In genomic region chr9:127139071-127139731, GRCh38 we compare ENCODE assay signal across 13 cellular contexts. TPM values are rescaled to one million over a fixed set of nuclear protein-coding genes. Genes with fewer than 3 reads are reported as not detected.
"Had no signal": no experiment of that assay in that cellular context is flagged by ENCODE, and none has a peak within 500 bp of the region (broad histone marks: within the 10 kb centered on the region; RNA-seq: fewer than 3 reads in every experiment).

No MANE protein-coding gene starts in this region.

- H3K27ac Mint-ChIP-seq: activated naive CD4-positive, alpha-beta T cell treated with anti-CD3 and anti-CD28 coated beads for 36 hours; activated T-helper 1 cell treated with anti-CD3 and anti-CD28 coated beads, Interleukin-12 subunit alpha, Interleukin-12 subunit beta, Interleukin-2, Interleukin-4 antibody, amounts not matched to agents 30 ng/mL and 10 ng/mL and 1 ng/mL, durations not matched to agents 14 hours and 24 hours and 36 hours; nephron progenitor cell; T-helper 2 cell treated with Interferon-gamma antibody and Interleukin-4, amounts not matched to agents 5 μg/mL and 100 μg/mL, for 36 hours had no signal

- H3K4me3 Mint-ChIP-seq: activated naive CD4-positive, alpha-beta T cell treated with anti-CD3 and anti-CD28 coated beads for 36 hours; activated T-helper 1 cell treated with anti-CD3 and anti-CD28 coated beads, Interleukin-12 subunit alpha, Interleukin-12 subunit beta, Interleukin-2, Interleukin-4 antibody, amounts not matched to agents 30 ng/mL and 10 ng/mL and 1 ng/mL, durations not matched to agents 14 hours and 24 hours and 36 hours; nephron progenitor cell; T-helper 2 cell treated with Interferon-gamma antibody and Interleukin-4, amounts not matched to agents 5 μg/mL and 100 μg/mL, for 36 hours had no signal

- H3K4me3 ChIP-seq: esophagus muscularis mucosa, SJSA1, skin epidermis, transverse colon had no signal

- H3K9me3 ChIP-seq: esophagus muscularis mucosa, SJSA1, transverse colon had no signal

- H3K36me3 ChIP-seq: esophagus muscularis mucosa, SJSA1, transverse colon had no signal

- H3K9me3 Mint-ChIP-seq: activated naive CD4-positive, alpha-beta T cell treated with anti-CD3 and anti-CD28 coated beads for 36 hours; activated T-helper 1 cell treated with anti-CD3 and anti-CD28 coated beads, Interleukin-12 subunit alpha, Interleukin-12 subunit beta, Interleukin-2, Interleukin-4 antibody, amounts not matched to agents 30 ng/mL and 10 ng/mL and 1 ng/mL, durations not matched to agents 14 hours and 24 hours and 36 hours; nephron progenitor cell; T-helper 2 cell treated with Interferon-gamma antibody and Interleukin-4, amounts not matched to agents 5 μg/mL and 100 μg/mL, for 36 hours had no signal

- H3K27me3 ChIP-seq: esophagus muscularis mucosa, SJSA1, transverse colon had no signal

- DNase-seq: activated CD4-positive, alpha-beta T cell treated with anti-CD3 and anti-CD28 coated beads, Interleukin-2, amount 50 U/mL, for 4 hours; activated CD4-positive, CD25-positive, alpha-beta regulatory T cell treated with anti-CD3 and anti-CD28 coated beads, Interleukin-2, amount 50 U/mL, for 72 hours; activated naive CD4-positive, alpha-beta T cell treated with anti-CD3 and anti-CD28 coated beads for 36 hours; central memory CD4-positive, alpha-beta T cell; mammary epithelial cell; nephron progenitor cell; SW 1271; transverse colon had no signal

- H3K27ac ChIP-seq: esophagus muscularis mucosa, SJSA1, skin epidermis, transverse colon had no signal

RNA-seq across cellular contexts. Expression of gene ANGPTL2, which starts 16.8 kb away (rescaled TPM):
- total RNA-seq: activated naive CD4-positive, alpha-beta T cell treated with anti-CD3 and anti-CD28 coated beads for 36 hours; activated T-helper 1 cell treated with anti-CD3 and anti-CD28 coated beads, Interleukin-12 subunit alpha, Interleukin-12 subunit beta, Interleukin-2, Interleukin-4 antibody, amounts not matched to agents 30 ng/mL and 10 ng/mL and 1 ng/mL, durations not matched to agents 14 hours and 24 hours and 36 hours had no signal
